In genomic region chr2:234335676-234336228, GRCh38 we compare ENCODE assay signal across 8 cellular contexts.
DNase-seq lines count a peak whose midpoint lies in the region; ATAC-seq, FAIRE-seq and TF ChIP-seq lines count a peak whose summit lies in the region.

No MANE protein-coding gene starts in this region.

- no peaks in the 10 kb centered on the region for H3K9me3 Mint-ChIP-seq in activated T-helper 17 cell treated with anti-CD3 and anti-CD28 coated beads, Interleukin-2, amount 50 U/mL, for 72 hours

- no peaks in the 10 kb centered on the region for H3K27me3 Mint-ChIP-seq in activated T-helper 17 cell treated with anti-CD3 and anti-CD28 coated beads, Interleukin-2, amount 50 U/mL, for 72 hours

- H3K4me1 ChIP-seq in pancreas (no peaks in the 10 kb centered on the region), upper lobe of left lung (no peaks in the 10 kb centered on the region)

- H3K27ac Mint-ChIP-seq in activated T-helper 17 cell treated with anti-CD3 and anti-CD28 coated beads, Interleukin-2, amount 50 U/mL, for 72 hours = no peak overlapping the region

- no peaks in the 10 kb centered on the region for H3K36me3 Mint-ChIP-seq in activated T-helper 17 cell treated with anti-CD3 and anti-CD28 coated beads, Interleukin-2, amount 50 U/mL, for 72 hours (ENCODE audit: low read depth)

- peak; percentile 81 for ATAC-seq in activated T-helper 17 cell treated with anti-CD3 and anti-CD28 coated beads, Interleukin-2, amount 50 U/mL, for 72 hours (replicated peaks)
- ATAC-seq in pancreas (peak in 3 of 4 donors; percentile 67 to 81 (median 71)), upper lobe of left lung (ENCODE audit: low FRiP score in 2 of 2) (peak; percentile 81 to 89), HG02642 (IDR thresholded peaks at IDR 0.05; ENCODE audit: poor library complexity, unreplicated experiment) (no peak)

- H3K4me1 Mint-ChIP-seq in activated T-helper 17 cell treated with anti-CD3 and anti-CD28 coated beads, Interleukin-2, amount 50 U/mL, for 72 hours = peaks cover 12% of the 10 kb centered on the region

- H3K36me3 ChIP-seq in pancreas (no peaks in the 10 kb centered on the region), upper lobe of left lung (no peaks in the 10 kb centered on the region)

- H3K9me3 ChIP-seq in pancreas (no peaks in the 10 kb centered on the region), upper lobe of left lung (no peaks in the 10 kb centered on the region)

- H3K27me3 ChIP-seq in pancreas (no peaks in the 10 kb centered on the region), upper lobe of left lung (no peaks in the 10 kb centered on the region)

- H3K4me3 ChIP-seq in fibroblast of pulmonary artery (replicated peaks; ENCODE audit: low read depth, low read length) (no peak overlapping the region), pancreas (no peak overlapping the region), upper lobe of left lung (no peak overlapping the region)

- peak; percentile 14 to 90 (median 86) for TF ChIP-seq EP300 in upper lobe of left lung (IDR thresholded peaks at IDR 0.05)

- peak in 1 of 4 donors; percentile 63 for TF ChIP-seq POLR2A in upper lobe of left lung (IDR thresholded peaks at IDR 0.05)

- H3K27ac ChIP-seq in pancreas = no peak overlapping the region
- peak overlapping the region in 1 of 4 donors; percentile 57 for H3K27ac ChIP-seq in upper lobe of left lung

- intact Hi-C loops in pancreas (cut with DNase I) = no loop called here

- no peak for TF ChIP-seq CTCF in fibroblast of pulmonary artery (IDR thresholded peaks at IDR 0.05; ENCODE audit: low read length, missing control alignments)
- no peak for TF ChIP-seq CTCF in pancreas (IDR thresholded peaks at IDR 0.05)
- TF ChIP-seq CTCF in upper lobe of left lung (IDR thresholded peaks at IDR 0.05) = no peak

- no peak for FAIRE-seq in pancreas (lab: Jason Lieb, UNC)

- peak overlapping the region; percentile 48 for H3K4me3 Mint-ChIP-seq in activated T-helper 17 cell treated with anti-CD3 and anti-CD28 coated beads, Interleukin-2, amount 50 U/mL, for 72 hours

- WGBS in pancreas, 2 donors = 50 to 55% methylated on average over 19 of the region's 19 CpGs
- 40 to 48% methylated on average over 14 to 19 of the region's 19 CpGs for WGBS in upper lobe of left lung, 2 donors

- peak; percentile 87 for DNase-seq in AG20443 (ENCODE audit: low spot score)
- peak; percentile 44 for DNase-seq in MV-4-11 (lab: John Stamatoyannopoulos, UW)
- peak; percentile 69 for DNase-seq in fibroblast of pulmonary artery (ENCODE audit: low read depth)
- peak in 3 of 6 donors; percentile 12 to 53 (median 19) for DNase-seq in pancreas
- peak; percentile 13 to 78 for DNase-seq in upper lobe of left lung
- DNase-seq in NCI-H2029 (lab: John Stamatoyannopoulos, UW) = no peak
